11 cellular contexts compared by ENCODE assay signal in genomic region chr16:66878067-66878466, GRCh38. TPM values are rescaled to one million over a fixed set of nuclear protein-coding genes. Genes with fewer than 3 reads are reported as not detected.
A peak's percentile ranks its signal among the peaks of the same experiment; 100 is the strongest.
DNase-seq lines count a peak whose midpoint lies in the region; ATAC-seq and TF ChIP-seq lines count a peak whose summit lies in the region.
"Had no signal": no experiment of that assay in that cellular context is flagged by ENCODE, and none has a peak within 500 bp of the region (broad histone marks: within the 10 kb centered on the region; RNA-seq: fewer than 3 reads in every experiment).

No MANE protein-coding gene starts in this region.

- H3K27ac Mint-ChIP-seq in chondrocyte (ENCODE audit: unreplicated experiment): peak overlapping the region; percentile 79
- peak overlapping the region; percentile 7 for H3K27ac Mint-ChIP-seq in stimulated activated memory B cell treated with anti-CD40 and anti-IgM and Interleukin-4, amounts not matched to agents 10 μg/mL and 1 μg/mL and 100 μg/mL, for 72 hours

- no peaks in the 10 kb centered on the region for H3K9me3 ChIP-seq in SK-N-MC (ENCODE audit: low read depth, low read length)
- H3K9me3 ChIP-seq in left ventricle myocardium inferior (replicated peaks): no peaks in the 10 kb centered on the region

- intact Hi-C loops in left ventricle myocardium inferior (cut with micrococcal nuclease): no loop called here

- no peak overlapping the region for H3K4me3 ChIP-seq in SK-N-MC
- H3K4me3 ChIP-seq in left ventricle myocardium inferior: no peak overlapping the region

- no peaks in the 10 kb centered on the region for H3K9me3 Mint-ChIP-seq in chondrocyte (ENCODE audit: low read depth)
- peaks cover 2% of the 10 kb centered on the region for H3K9me3 Mint-ChIP-seq in stimulated activated memory B cell treated with anti-CD40 and anti-IgM and Interleukin-4, amounts not matched to agents 10 μg/mL and 1 μg/mL and 100 μg/mL, for 72 hours

- no peak for DNase-seq in activated CD4-positive, CD25-positive, alpha-beta regulatory T cell treated with anti-CD3 and anti-CD28 coated beads, Interleukin-2, amount 50 U/mL, for 72 hours
- DNase-seq in SK-N-MC (ENCODE audit: low read depth, low spot score) (no peak), chondrocyte (ENCODE audit: low spot score) (no peak), superior temporal gyrus (ENCODE audit: extremely low spot score) (no peak), left ventricle myocardium inferior (no peak)
- DNase-seq: NCI-H1092 treated with DMSO at 0.1 percent for 48 hours, occipital lobe had no signal

- H3K27me3 ChIP-seq in left ventricle myocardium inferior (ENCODE audit: low read depth): no peaks in the 10 kb centered on the region

- H3K4me3 Mint-ChIP-seq in chondrocyte (ENCODE audit: unreplicated experiment): no peak overlapping the region
- no peak overlapping the region for H3K4me3 Mint-ChIP-seq in stimulated activated memory B cell treated with anti-CD40 and anti-IgM and Interleukin-4, amounts not matched to agents 10 μg/mL and 1 μg/mL and 100 μg/mL, for 72 hours

- no peaks in the 10 kb centered on the region for H3K36me3 ChIP-seq in SK-N-MC (ENCODE audit: insufficient read depth, low read length)
- no peaks in the 10 kb centered on the region for H3K36me3 ChIP-seq in left ventricle myocardium inferior

- TF ChIP-seq CTCF in chondrocyte (IDR thresholded peaks at IDR 0.05): no peak
- TF ChIP-seq CTCF in left ventricle myocardium inferior (IDR thresholded peaks at IDR 0.05; ENCODE audit: borderline replicate concordance): no peak

- no peaks in the 10 kb centered on the region for H3K36me3 Mint-ChIP-seq in chondrocyte (ENCODE audit: low read depth)
- no peaks in the 10 kb centered on the region for H3K36me3 Mint-ChIP-seq in stimulated activated memory B cell treated with anti-CD40 and anti-IgM and Interleukin-4, amounts not matched to agents 10 μg/mL and 1 μg/mL and 100 μg/mL, for 72 hours

- H3K4me1 ChIP-seq in left ventricle myocardium inferior: peaks cover 24% of the 10 kb centered on the region

- peaks cover 41% of the 10 kb centered on the region for H3K4me1 Mint-ChIP-seq in chondrocyte (ENCODE audit: low read depth)
- peaks cover 36% of the 10 kb centered on the region for H3K4me1 Mint-ChIP-seq in stimulated activated memory B cell treated with anti-CD40 and anti-IgM and Interleukin-4, amounts not matched to agents 10 μg/mL and 1 μg/mL and 100 μg/mL, for 72 hours

- H3K27me3 Mint-ChIP-seq in chondrocyte (ENCODE audit: low read depth): no peaks in the 10 kb centered on the region
- no peaks in the 10 kb centered on the region for H3K27me3 Mint-ChIP-seq in stimulated activated memory B cell treated with anti-CD40 and anti-IgM and Interleukin-4, amounts not matched to agents 10 μg/mL and 1 μg/mL and 100 μg/mL, for 72 hours

- peak; percentile 25 to 46 for ATAC-seq in activated CD4-positive, CD25-positive, alpha-beta regulatory T cell treated with anti-CD3 and anti-CD28 coated beads, Interleukin-2, amount 50 U/mL, for 24 hours
- peak; percentile 32 for ATAC-seq in stimulated activated memory B cell treated with anti-CD40 and anti-IgM and Interleukin-4, amounts not matched to agents 10 μg/mL and 1 μg/mL and 100 μg/mL, for 72 hours
- no peak for ATAC-seq in HG02623 (IDR thresholded peaks at IDR 0.05; ENCODE audit: unreplicated experiment)

- H3K27ac ChIP-seq in SK-N-MC: peak overlapping the region; percentile 46
- H3K27ac ChIP-seq in left ventricle myocardium inferior (replicated peaks): no peak overlapping the region

- H3K9ac ChIP-seq in SK-N-MC (ENCODE audit: insufficient read length): no peak overlapping the region

RNA-seq across cellular contexts. Expression of gene PDP2, which starts 2.2 kb away (rescaled TPM):
- total RNA-seq in chondrocyte: 8.5 to 9.2 TPM (median 9.0 TPM) in 3 replicates
- 2.8 TPM for total RNA-seq in left ventricle myocardium inferior

RNA-seq across cellular contexts. Expression of gene CA7, which starts 33.9 kb away (rescaled TPM):
- total RNA-seq in chondrocyte: not detected in 3 replicates
- total RNA-seq in left ventricle myocardium inferior: not detected
- total RNA-seq: A673, occipital lobe had no signal

RNA-seq across cellular contexts. Expression of gene CDH16, which starts 40.6 kb away (rescaled TPM):
- not detected in 3 replicates for total RNA-seq in chondrocyte
- total RNA-seq in left ventricle myocardium inferior: not detected
- total RNA-seq: A673, occipital lobe had no signal

RNA-seq across cellular contexts. Expression of gene RRAD, which starts 47.3 kb away (rescaled TPM):
- total RNA-seq in chondrocyte (0.75 to 6.5 TPM (median 4.4 TPM) in 3 replicates), left ventricle myocardium inferior (135 TPM)

RNA-seq across cellular contexts. Expression of gene NAE1, which starts 47.3 kb away (rescaled TPM):
- total RNA-seq in chondrocyte (46.7 to 51.4 TPM (median 47.8 TPM) in 3 replicates), left ventricle myocardium inferior (28.4 TPM)
